Comparison of ENCODE assay signal across 14 cellular contexts in genomic region chr7:151009340-151010001, GRCh38. TPM values are rescaled to one million over a fixed set of nuclear protein-coding genes. Genes with fewer than 3 reads are reported as not detected.
DNase-seq lines count a peak whose midpoint lies in the region; ATAC-seq lines count a peak whose summit lies in the region.
"Had no signal": no experiment of that assay in that cellular context is flagged by ENCODE, and none has a peak within 500 bp of the region (broad histone marks: within the 10 kb centered on the region; RNA-seq: fewer than 3 reads in every experiment).

No MANE protein-coding gene starts in this region.

- no peak for ATAC-seq in activated naive CD8-positive, alpha-beta T cell treated with anti-CD3 and anti-CD28 coated beads, Interleukin-2, amount 50 U/mL, for 24 hours
- no peak for ATAC-seq in central memory CD8-positive, alpha-beta T cell (replicated peaks; ENCODE audit: extremely low read depth, poor library complexity, severe bottlenecking)
- no peak for ATAC-seq in stimulated activated effector memory CD8-positive, alpha-beta T cell treated with anti-CD3 and anti-CD28 coated beads, Interleukin-12 subunit alpha, Interleukin-12 subunit beta, amount 100 ng/mL, for 72 hours

- H3K9me3 ChIP-seq in KOPT-K1 (ENCODE audit: insufficient read depth, low read length, poor library complexity, severe bottlenecking) = no peaks in the 10 kb centered on the region
- H3K9me3 ChIP-seq: gastrocnemius medialis had no signal

- H3K27ac Mint-ChIP-seq in activated naive CD8-positive, alpha-beta T cell treated with anti-CD3 and anti-CD28 coated beads for 36 hours = no peak overlapping the region
- no peak overlapping the region for H3K27ac Mint-ChIP-seq in activated naive CD8-positive, alpha-beta T cell treated with anti-CD3 and anti-CD28 coated beads, Interleukin-2, amount 50 U/mL, for 24 hours
- peak overlapping the region; percentile 55 for H3K27ac Mint-ChIP-seq in central memory CD8-positive, alpha-beta T cell (ENCODE audit: low read depth)
- H3K27ac Mint-ChIP-seq in stimulated activated effector memory CD8-positive, alpha-beta T cell treated with anti-CD3 and anti-CD28 coated beads, Interleukin-12 subunit alpha, Interleukin-12 subunit beta, amount 100 ng/mL, for 72 hours = peak overlapping the region; percentile 82

- peak overlapping the region; percentile 25 for H3K4me3 Mint-ChIP-seq in activated naive CD8-positive, alpha-beta T cell treated with anti-CD3 and anti-CD28 coated beads for 36 hours
- no peak overlapping the region for H3K4me3 Mint-ChIP-seq in activated naive CD8-positive, alpha-beta T cell treated with anti-CD3 and anti-CD28 coated beads, Interleukin-2, amount 50 U/mL, for 24 hours
- H3K4me3 Mint-ChIP-seq in central memory CD8-positive, alpha-beta T cell = peak overlapping the region; percentile 76
- peak overlapping the region; percentile 69 for H3K4me3 Mint-ChIP-seq in stimulated activated effector memory CD8-positive, alpha-beta T cell treated with anti-CD3 and anti-CD28 coated beads, Interleukin-12 subunit alpha, Interleukin-12 subunit beta, amount 100 ng/mL, for 72 hours

- no peak for DNase-seq in activated naive CD8-positive, alpha-beta T cell treated with anti-CD3 and anti-CD28 coated beads for 36 hours
- DNase-seq in activated naive CD8-positive, alpha-beta T cell treated with anti-CD3 and anti-CD28 coated beads, Interleukin-2, amount 50 U/mL, for 24 hours = no peak
- no peak for DNase-seq in central memory CD8-positive, alpha-beta T cell (ENCODE audit: low spot score in 2 of 2)
- DNase-seq in stimulated activated effector memory CD8-positive, alpha-beta T cell treated with anti-CD3 and anti-CD28 coated beads, Interleukin-12 subunit alpha, Interleukin-12 subunit beta, amount 100 ng/mL, for 72 hours (ENCODE audit: low spot score in 2 of 2) = no peak
- DNase-seq in DMS 273 (lab: John Stamatoyannopoulos, UW; ENCODE audit: unreplicated experiment) = no peak
- DNase-seq in activated gamma-delta T cell (lab: John Stamatoyannopoulos, UW) = no peak
- DNase-seq in NCI-H2107 treated with DMSO at 0.1 percent for 48 hours (lab: John Stamatoyannopoulos, UW; ENCODE audit: unreplicated experiment) = no peak
- DNase-seq: DMS153, gastrocnemius medialis, NCI-H2029 had no signal

- peak overlapping the region; percentile 67 for H3K27ac ChIP-seq in KOPT-K1 (ENCODE audit: low read depth, low read length, poor library complexity, severe bottlenecking)
- H3K27ac ChIP-seq: gastrocnemius medialis had no signal

- H3K9me3 Mint-ChIP-seq in activated naive CD8-positive, alpha-beta T cell treated with anti-CD3 and anti-CD28 coated beads for 36 hours = no peaks in the 10 kb centered on the region
- no peaks in the 10 kb centered on the region for H3K9me3 Mint-ChIP-seq in activated naive CD8-positive, alpha-beta T cell treated with anti-CD3 and anti-CD28 coated beads, Interleukin-2, amount 50 U/mL, for 24 hours
- H3K9me3 Mint-ChIP-seq in central memory CD8-positive, alpha-beta T cell = no peaks in the 10 kb centered on the region
- H3K9me3 Mint-ChIP-seq in stimulated activated effector memory CD8-positive, alpha-beta T cell treated with anti-CD3 and anti-CD28 coated beads, Interleukin-12 subunit alpha, Interleukin-12 subunit beta, amount 100 ng/mL, for 72 hours = no peaks in the 10 kb centered on the region
- H3K9me3 Mint-ChIP-seq: memory B cell had no signal

- H3K36me3 ChIP-seq in KOPT-K1 (ENCODE audit: insufficient read depth, low read length) = no peaks in the 10 kb centered on the region
- H3K36me3 ChIP-seq: gastrocnemius medialis had no signal

- H3K36me3 Mint-ChIP-seq in activated naive CD8-positive, alpha-beta T cell treated with anti-CD3 and anti-CD28 coated beads for 36 hours = peaks cover 6% of the 10 kb centered on the region
- H3K36me3 Mint-ChIP-seq in activated naive CD8-positive, alpha-beta T cell treated with anti-CD3 and anti-CD28 coated beads, Interleukin-2, amount 50 U/mL, for 24 hours (ENCODE audit: low read depth) = peaks cover 2% of the 10 kb centered on the region
- peaks cover 21% of the 10 kb centered on the region for H3K36me3 Mint-ChIP-seq in central memory CD8-positive, alpha-beta T cell (ENCODE audit: insufficient read depth)
- H3K36me3 Mint-ChIP-seq in stimulated activated effector memory CD8-positive, alpha-beta T cell treated with anti-CD3 and anti-CD28 coated beads, Interleukin-12 subunit alpha, Interleukin-12 subunit beta, amount 100 ng/mL, for 72 hours = peaks cover 11% of the 10 kb centered on the region
- H3K36me3 Mint-ChIP-seq: memory B cell had no signal

- H3K27me3 Mint-ChIP-seq in activated naive CD8-positive, alpha-beta T cell treated with anti-CD3 and anti-CD28 coated beads for 36 hours = no peaks in the 10 kb centered on the region
- H3K27me3 Mint-ChIP-seq in activated naive CD8-positive, alpha-beta T cell treated with anti-CD3 and anti-CD28 coated beads, Interleukin-2, amount 50 U/mL, for 24 hours = no peaks in the 10 kb centered on the region
- H3K27me3 Mint-ChIP-seq in central memory CD8-positive, alpha-beta T cell = no peaks in the 10 kb centered on the region

- H3K4me1 Mint-ChIP-seq in activated naive CD8-positive, alpha-beta T cell treated with anti-CD3 and anti-CD28 coated beads for 36 hours = peaks cover 45% of the 10 kb centered on the region
- H3K4me1 Mint-ChIP-seq in activated naive CD8-positive, alpha-beta T cell treated with anti-CD3 and anti-CD28 coated beads, Interleukin-2, amount 50 U/mL, for 24 hours = peaks cover 50% of the 10 kb centered on the region
- peaks cover 53% of the 10 kb centered on the region for H3K4me1 Mint-ChIP-seq in central memory CD8-positive, alpha-beta T cell
- H3K4me1 Mint-ChIP-seq in stimulated activated effector memory CD8-positive, alpha-beta T cell treated with anti-CD3 and anti-CD28 coated beads, Interleukin-12 subunit alpha, Interleukin-12 subunit beta, amount 100 ng/mL, for 72 hours = peaks cover 51% of the 10 kb centered on the region

RNA-seq across cellular contexts. Expression of gene ATG9B, which starts 14.8 kb away (rescaled TPM):
- 10 to 100 TPM; 12.3 TPM for total RNA-seq in activated naive CD8-positive, alpha-beta T cell treated with anti-CD3 and anti-CD28 coated beads for 36 hours
- total RNA-seq: subcutaneous adipose tissue had no signal

RNA-seq across cellular contexts. Expression of gene NOS3, which starts 18.7 kb away (rescaled TPM):
- total RNA-seq in activated naive CD8-positive, alpha-beta T cell treated with anti-CD3 and anti-CD28 coated beads for 36 hours = 1 to 10 TPM; 5.8 to 6.1 TPM

RNA-seq across cellular contexts. Expression of gene ABCB8, which starts 18.8 kb away (rescaled TPM):
- 10 to 100 TPM; 34.3 to 37.6 TPM for total RNA-seq in activated naive CD8-positive, alpha-beta T cell treated with anti-CD3 and anti-CD28 coated beads for 36 hours

RNA-seq across cellular contexts. Expression of gene KCNH2, which starts 31.4 kb away (rescaled TPM):
- under 1 TPM; 0.22 to 0.45 TPM for total RNA-seq in activated naive CD8-positive, alpha-beta T cell treated with anti-CD3 and anti-CD28 coated beads for 36 hours
- total RNA-seq: RPMI7951 had no signal

RNA-seq across cellular contexts. Expression of gene ASIC3, which starts 38.9 kb away (rescaled TPM):
- 1 to 10 TPM; 2.7 to 3.2 TPM for total RNA-seq in activated naive CD8-positive, alpha-beta T cell treated with anti-CD3 and anti-CD28 coated beads for 36 hours

Comparison
In these comparisons a context has a peak if more than half of its experiments do, and no peak if none do; other contexts are left out.
1. H3K27ac Mint-ChIP-seq: peak in central memory CD8-positive, alpha-beta T cell (single experiment) and stimulated activated effector memory CD8-positive, alpha-beta T cell treated with anti-CD3 and anti-CD28 coated beads, Interleukin-12 subunit alpha, Interleukin-12 subunit beta, amount 100 ng/mL, for 72 hours (single experiment); none in activated naive CD8-positive, alpha-beta T cell treated with anti-CD3 and anti-CD28 coated beads for 36 hours (single experiment) and activated naive CD8-positive, alpha-beta T cell treated with anti-CD3 and anti-CD28 coated beads, Interleukin-2, amount 50 U/mL, for 24 hours (single experiment).